26 cellular contexts compared by ENCODE assay signal in the genomic region with DNA sequence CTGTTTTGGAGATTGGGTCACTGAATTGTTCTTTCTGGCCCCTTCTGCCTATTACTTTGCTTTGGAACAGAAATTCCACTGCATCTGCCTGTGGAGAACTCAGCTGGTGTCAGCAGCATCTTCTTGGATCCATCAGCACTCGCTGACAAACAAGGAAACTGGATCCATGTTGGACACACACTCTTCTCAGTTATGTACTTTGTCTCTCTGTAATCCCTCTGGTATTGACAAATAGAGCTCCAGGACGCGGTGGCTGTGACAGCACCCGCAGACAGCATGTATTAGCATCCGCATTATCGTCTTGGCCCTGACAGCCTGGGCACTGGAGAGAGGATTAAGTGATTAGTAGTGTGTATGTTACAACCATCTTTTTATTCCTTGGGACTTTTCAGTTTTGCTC.
DNase-seq lines count a peak whose midpoint lies in the region; ATAC-seq, FAIRE-seq and TF ChIP-seq lines count a peak whose summit lies in the region.
"Had no signal": no experiment of that assay in that cellular context is flagged by ENCODE, and none has a peak within 500 bp of the region (broad histone marks: within the 10 kb centered on the region; RNA-seq: fewer than 3 reads in every experiment).

No MANE protein-coding gene starts in this region.

- peak; percentile 96 for FAIRE-seq in D721Med (lab: Jason Lieb, UNC)
- FAIRE-seq: GM12892 had no signal

- no peak for TF ChIP-seq CTCF in D721Med (IDR thresholded peaks at IDR 0.05; ENCODE audit: insufficient read depth, missing control alignments)
- no peak for TF ChIP-seq CTCF in gastroesophageal sphincter (IDR thresholded peaks at IDR 0.05)
- no peak for TF ChIP-seq CTCF in dorsolateral prefrontal cortex (IDR thresholded peaks at IDR 0.05 in 54 of 56, conservative IDR thresholded peaks at IDR 0.05 in 2 of 56; ENCODE audit: low read depth in 1 of 56, partially characterized antibody in 56 of 56)

- ATAC-seq in gastroesophageal sphincter (peak; percentile 72), sciatic nerve (peak; percentile 36), HG02852 (IDR thresholded peaks at IDR 0.05; ENCODE audit: unreplicated experiment) (no peak), HG03439 (IDR thresholded peaks at IDR 0.05; ENCODE audit: unreplicated experiment) (no peak)
- ATAC-seq: activated naive CD8-positive, alpha-beta T cell treated with anti-CD3 and anti-CD28 coated beads, Interleukin-2, amount 50 U/mL, for 24 hours; activated T-cell treated with anti-CD3 and anti-CD28 coated beads, Interleukin-2, amount 50 U/mL, for 4 hours; naive thymus-derived CD8-positive, alpha-beta T cell; stimulated activated effector memory CD8-positive, alpha-beta T cell treated with anti-CD3 and anti-CD28 coated beads, Interleukin-12 subunit alpha, Interleukin-12 subunit beta, amount 100 ng/mL, for 72 hours had no signal

- DNase-seq in D721Med (ENCODE audit: insufficient read length, low spot score) (peak; percentile 24), NCI-H524 treated with DMSO at 0.1 percent for 48 hours (lab: John Stamatoyannopoulos, UW) (peak; percentile 85), sciatic nerve (ENCODE audit: low spot score) (no peak), dorsolateral prefrontal cortex (no peak)
- no peak for DNase-seq in activated CD4-positive, alpha-beta T cell treated with anti-CD3 and anti-CD28 coated beads, Interleukin-2, amount 50 U/mL, for 1 hour
- DNase-seq: activated CD4-positive, alpha-beta T cell treated with anti-CD3 and anti-CD28 coated beads, Interleukin-2, amount 10 ng/mL, durations not matched to agents 24 days and 14 days; activated naive CD8-positive, alpha-beta T cell treated with anti-CD3 and anti-CD28 coated beads, Interleukin-2, amount 50 U/mL, for 24 hours; activated T-cell treated with anti-CD3 and anti-CD28 coated beads, Interleukin-2, amount 50 U/mL, for 4 hours; Caco-2; cerebellar nuclear complex; left lung; midbrain; naive thymus-derived CD8-positive, alpha-beta T cell; NCI-H1436; NCI-H2081 treated with DMSO at 0.1 percent for 48 hours; SHP77 treated with DMSO at 0.1 percent for 48 hours; stimulated activated CD4-positive, alpha-beta T cell treated with anti-CD3 and anti-CD28 coated beads, Interleukin-4, amount 100 ng/mL, for 24 hours; SW 1271; T-helper 9 cell had no signal

- no peaks in the 10 kb centered on the region for H3K9me3 ChIP-seq in gastroesophageal sphincter
- H3K9me3 ChIP-seq: Caco-2 had no signal

- 47 to 63% methylated on average over 2 to 6 of the region's 6 CpGs for WGBS in gastroesophageal sphincter (ENCODE audit: low coverage in 1 of 2), 2 donors

- no peaks in the 10 kb centered on the region for H3K36me3 ChIP-seq in gastroesophageal sphincter
- H3K36me3 ChIP-seq: left lung had no signal

- H3K4me1 ChIP-seq in gastroesophageal sphincter: peaks cover 0 to 12% (median 0%) of the 10 kb centered on the region in 3 donors
- H3K4me1 ChIP-seq: Caco-2, foreskin keratinocyte, left lung had no signal

- H3K27me3 ChIP-seq in gastroesophageal sphincter: no peaks in the 10 kb centered on the region
- H3K27me3 ChIP-seq in dorsolateral prefrontal cortex: no peaks in the 10 kb centered on the region
- H3K27me3 ChIP-seq: foreskin keratinocyte, left lung had no signal

- no peak for TF ChIP-seq EP300 in gastroesophageal sphincter (IDR thresholded peaks at IDR 0.05)

- no peak for TF ChIP-seq POLR2A in gastroesophageal sphincter (IDR thresholded peaks at IDR 0.05)

- intact Hi-C loops in sciatic nerve (cut with DNase I): no loop called here
- intact Hi-C loops in dorsolateral prefrontal cortex (cut with DNase I): no loop called here

- peak overlapping the region in 1 of 4 donors; percentile 19 for H3K27ac ChIP-seq in gastroesophageal sphincter
- H3K27ac ChIP-seq in dorsolateral prefrontal cortex: no peak overlapping the region
- H3K27ac ChIP-seq: foreskin keratinocyte, HL-60, left lung had no signal

- no peak overlapping the region for H3K4me3 ChIP-seq in gastroesophageal sphincter
- no peak overlapping the region for H3K4me3 ChIP-seq in dorsolateral prefrontal cortex
- H3K4me3 ChIP-seq: left lung had no signal

Comparison
In these comparisons a context has a peak if more than half of its experiments do, and no peak if none do; other contexts are left out.
1. DNase-seq: peak in D721Med (single experiment) and NCI-H524 treated with DMSO at 0.1 percent for 48 hours (single experiment); none in sciatic nerve (single experiment), activated CD4-positive, alpha-beta T cell treated with anti-CD3 and anti-CD28 coated beads, Interleukin-2, amount 50 U/mL, for 1 hour (single experiment) and dorsolateral prefrontal cortex (0 of 10).
2. ATAC-seq: peak in gastroesophageal sphincter (single experiment) and sciatic nerve (single experiment); none in HG02852 (single experiment) and HG03439 (single experiment).